Comparison of ENCODE assay signal across 2 cellular contexts in the genomic region with DNA sequence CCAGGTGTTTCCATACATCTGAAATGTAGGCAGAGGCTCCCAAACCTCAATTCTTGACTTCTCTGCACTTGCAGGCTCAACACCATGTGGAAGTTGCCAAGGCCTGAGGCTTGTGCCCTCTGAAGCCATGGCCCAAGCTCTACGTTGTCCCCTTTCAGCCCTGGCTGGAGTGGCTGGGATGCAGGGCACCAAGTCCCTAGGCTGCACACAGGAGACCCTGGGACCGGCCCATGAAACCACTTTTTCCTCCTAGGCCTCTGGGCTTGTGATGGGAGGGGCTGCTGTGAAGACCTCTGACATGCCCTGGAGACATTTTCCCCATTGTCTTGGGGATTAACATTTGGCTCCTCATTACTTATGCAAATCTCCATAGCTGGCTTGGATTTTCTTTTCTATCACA. TPM values are rescaled to one million over a fixed set of nuclear protein-coding genes. Genes with fewer than 3 reads are reported as not detected.
"Had no signal": no experiment of that assay in that cellular context is flagged by ENCODE, and none has a peak within 500 bp of the region (broad histone marks: within the 10 kb centered on the region; RNA-seq: fewer than 3 reads in every experiment).

No MANE protein-coding gene starts in this region.

RNA-seq across cellular contexts. Expression of a gene that starts 6.5 kb away (rescaled TPM):
- total RNA-seq: tibial nerve, vagina had no signal
